Comparison of ENCODE assay signal across 12 cellular contexts in the genomic region with DNA sequence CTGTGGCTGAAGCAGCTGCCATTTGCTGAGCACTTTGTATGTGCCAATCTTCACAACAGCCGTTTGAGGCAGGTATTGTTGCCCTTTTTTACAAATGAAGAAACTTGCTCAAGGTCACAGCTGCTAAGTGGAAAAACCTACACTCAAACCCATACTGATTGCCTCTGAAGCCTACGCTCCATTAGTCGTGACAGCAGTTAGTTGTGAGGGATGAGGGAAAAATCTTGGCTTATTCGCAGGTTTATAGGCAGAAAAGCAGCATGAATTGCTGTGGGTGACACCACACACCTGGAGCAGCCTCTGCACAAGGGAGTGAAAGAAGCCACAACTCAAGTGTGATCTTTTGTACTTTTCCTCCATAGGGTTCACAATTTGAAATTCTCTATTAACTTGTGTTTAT.
"Had no signal": no experiment of that assay in that cellular context is flagged by ENCODE, and none has a peak within 500 bp of the region (broad histone marks: within the 10 kb centered on the region; RNA-seq: fewer than 3 reads in every experiment).

No MANE protein-coding gene starts in this region.

- H3K4me1 ChIP-seq: ascending aorta, left ventricle myocardium inferior had no signal

- H3K27ac Mint-ChIP-seq: activated CD4-positive, alpha-beta T cell treated with anti-CD3 and anti-CD28 coated beads, Interleukin-2, amount 10 ng/mL, durations not matched to agents 24 days and 14 days; activated naive CD8-positive, alpha-beta T cell treated with anti-CD3 and anti-CD28 coated beads, Interleukin-2, amount 50 U/mL, for 24 hours; nephron progenitor cell; WTC11 had no signal

- H3K27me3 ChIP-seq: ascending aorta, cardiac muscle cell, tibial artery, vagina had no signal

- H3K9me3 ChIP-seq: ascending aorta, left ventricle myocardium inferior, tibial artery, vagina had no signal

- H3K4me3 ChIP-seq: ascending aorta, cardiac muscle cell, left ventricle myocardium inferior, tibial artery, vagina had no signal

- H3K9me3 Mint-ChIP-seq: activated CD4-positive, alpha-beta T cell treated with anti-CD3 and anti-CD28 coated beads, Interleukin-2, amount 10 ng/mL, durations not matched to agents 24 days and 14 days; activated naive CD8-positive, alpha-beta T cell treated with anti-CD3 and anti-CD28 coated beads, Interleukin-2, amount 50 U/mL, for 24 hours; nephron progenitor cell had no signal

- H3K4me1 Mint-ChIP-seq: activated CD4-positive, alpha-beta T cell treated with anti-CD3 and anti-CD28 coated beads, Interleukin-2, amount 10 ng/mL, durations not matched to agents 24 days and 14 days; activated naive CD8-positive, alpha-beta T cell treated with anti-CD3 and anti-CD28 coated beads, Interleukin-2, amount 50 U/mL, for 24 hours had no signal

- H3K27ac ChIP-seq: ascending aorta, cardiac muscle cell, left ventricle myocardium inferior, tibial artery, vagina had no signal

- H3K36me3 ChIP-seq: ascending aorta, cardiac muscle cell, left ventricle myocardium inferior, tibial artery, vagina had no signal

- DNase-seq: activated CD8-positive, alpha-beta memory T cell treated with anti-CD3 and anti-CD28 coated beads for 24 hours; activated naive CD4-positive, alpha-beta T cell treated with Interleukin-2 at 50 U/mL for 16 hours; activated naive CD8-positive, alpha-beta T cell treated with anti-CD3 and anti-CD28 coated beads, Interleukin-2, amount 50 U/mL, for 24 hours; left ventricle myocardium inferior; mesendoderm; nephron progenitor cell; tibial artery had no signal

- H3K36me3 Mint-ChIP-seq: WTC11 had no signal

- ATAC-seq: activated naive CD8-positive, alpha-beta T cell treated with anti-CD3 and anti-CD28 coated beads, Interleukin-2, amount 50 U/mL, for 24 hours; WTC11 had no signal

- H3K4me3 Mint-ChIP-seq: activated CD4-positive, alpha-beta T cell treated with anti-CD3 and anti-CD28 coated beads, Interleukin-2, amount 10 ng/mL, durations not matched to agents 24 days and 14 days; activated naive CD8-positive, alpha-beta T cell treated with anti-CD3 and anti-CD28 coated beads, Interleukin-2, amount 50 U/mL, for 24 hours; nephron progenitor cell; WTC11 had no signal
